Comparison of ENCODE assay signal across 9 cellular contexts in the genomic region with DNA sequence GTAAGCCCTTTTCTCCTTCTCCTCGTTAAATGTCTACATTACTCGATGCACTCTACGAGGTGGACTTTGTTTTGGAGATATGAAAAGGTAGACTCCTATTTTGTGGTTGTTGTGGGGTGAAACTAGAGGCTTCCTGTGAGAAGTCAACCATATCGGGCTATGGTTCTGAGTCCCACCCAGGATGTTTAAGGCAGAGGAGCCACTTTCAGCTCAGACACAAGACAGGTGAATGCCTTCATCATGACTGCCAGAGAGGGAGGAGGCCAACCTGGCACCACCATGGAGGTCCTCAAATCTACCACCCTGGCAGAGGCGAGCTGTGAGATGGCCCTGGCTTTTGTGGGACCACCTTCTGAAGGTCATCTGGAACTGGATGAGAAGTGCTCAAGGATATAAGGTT.
A peak's percentile ranks its signal among the peaks of the same experiment; 100 is the strongest.
DNase-seq lines count a peak whose midpoint lies in the region; ATAC-seq and TF ChIP-seq lines count a peak whose summit lies in the region.
"Had no signal": no experiment of that assay in that cellular context is flagged by ENCODE, and none has a peak within 500 bp of the region (broad histone marks: within the 10 kb centered on the region; RNA-seq: fewer than 3 reads in every experiment).

No MANE protein-coding gene starts in this region.

- WGBS in hepatocyte (ENCODE audit: low lambda C conversion rate, missing lambda C conversion rate), result 93% methylated on average over 5 of the region's 5 CpGs

- H3K27ac ChIP-seq in hepatocyte (no peak overlapping the region), substantia nigra (ENCODE audit: low read depth, low read length, poor library complexity, severe bottlenecking) (no peak overlapping the region)
- H3K27ac ChIP-seq: sigmoid colon had no signal

- H3K36me3 Mint-ChIP-seq in activated naive CD4-positive, alpha-beta T cell treated with anti-CD3 and anti-CD28 coated beads for 36 hours (ENCODE audit: low read depth), result no peaks in the 10 kb centered on the region

- H4K20me1 ChIP-seq in hepatocyte (ENCODE audit: insufficient read depth, poor library complexity, severe bottlenecking), result no peaks in the 10 kb centered on the region

- DNase-seq in stimulated activated CD8-positive, alpha-beta memory T cell treated with anti-CD3 and anti-CD28 coated beads, Interleukin-12 subunit alpha, Interleukin-12 subunit beta, amount 100 ng/mL, for 1 hour (ENCODE audit: low read depth), result peak; percentile 18
- no peak for DNase-seq in stimulated activated CD8-positive, alpha-beta memory T cell treated with anti-CD3 and anti-CD28 coated beads, Interleukin-4, amount 100 ng/mL, for 48 hours
- peak; percentile 62 for DNase-seq in activated naive CD4-positive, alpha-beta T cell treated with anti-CD3 and anti-CD28 coated beads for 36 hours
- DNase-seq in hepatocyte (ENCODE audit: low spot score), result no peak
- DNase-seq in COLO668 (lab: John Stamatoyannopoulos, UW; ENCODE audit: unreplicated experiment), result no peak
- DNase-seq in substantia nigra (lab: John Stamatoyannopoulos, UW), result no peak
- DNase-seq: sigmoid colon had no signal

- H3K4me3 ChIP-seq in hepatocyte, result no peak overlapping the region
- H3K4me3 ChIP-seq: sigmoid colon had no signal

- no peaks in the 10 kb centered on the region for H3K27me3 ChIP-seq in hepatocyte
- H3K27me3 ChIP-seq: sigmoid colon had no signal

- H3K4me1 ChIP-seq in hepatocyte (ENCODE audit: insufficient read depth), result no peaks in the 10 kb centered on the region
- H3K4me1 ChIP-seq: sigmoid colon had no signal

- no peak overlapping the region for H3K4me2 ChIP-seq in hepatocyte

- no peaks in the 10 kb centered on the region for H3K9me2 ChIP-seq in hepatocyte (replicated peaks; ENCODE audit: insufficient read depth)

- H2AFZ ChIP-seq in hepatocyte, result no peak overlapping the region

- no peak for TF ChIP-seq CTCF in hepatocyte (IDR thresholded peaks at IDR 0.05; ENCODE audit: poor library complexity)

- peak; percentile 71 for ATAC-seq in HG03565 (IDR thresholded peaks at IDR 0.05; ENCODE audit: unreplicated experiment)
- no peak for ATAC-seq in HG03159 (IDR thresholded peaks at IDR 0.05; ENCODE audit: unreplicated experiment)

- H3K4me1 Mint-ChIP-seq in activated naive CD4-positive, alpha-beta T cell treated with anti-CD3 and anti-CD28 coated beads for 36 hours (ENCODE audit: low read depth), result peaks cover 86% of the 10 kb centered on the region

- H3K36me3 ChIP-seq in hepatocyte (replicated peaks; ENCODE audit: insufficient read depth, low read depth), result no peaks in the 10 kb centered on the region
- H3K36me3 ChIP-seq: sigmoid colon had no signal

- intact Hi-C loops in activated naive CD4-positive, alpha-beta T cell treated with anti-CD3 and anti-CD28 coated beads for 36 hours (cut with micrococcal nuclease), result loop anchor here (2.0 to 5.0 kb wide), 4 partner anchors 97 to 437 kb away; no protein-coding TSS in a partner anchor

- no peak overlapping the region for H3K27ac Mint-ChIP-seq in activated naive CD4-positive, alpha-beta T cell treated with anti-CD3 and anti-CD28 coated beads for 36 hours

- CTCF ChIA-PET in activated naive CD4-positive, alpha-beta T cell treated with anti-CD3 and anti-CD28 coated beads for 36 hours (lab: Charles Lee), result interaction anchor here (0.5 to 2.2 kb wide), 4 partner anchors 20 to 330 kb away, joined by 4 to 8 read pairs (median 6); no protein-coding TSS in a partner anchor

- H3K4me3 Mint-ChIP-seq in activated naive CD4-positive, alpha-beta T cell treated with anti-CD3 and anti-CD28 coated beads for 36 hours, result peak overlapping the region; percentile 53

- no peaks in the 10 kb centered on the region for H3K9me3 ChIP-seq in hepatocyte (ENCODE audit: low read depth)
- H3K9me3 ChIP-seq: sigmoid colon had no signal

- H3K9me3 Mint-ChIP-seq in activated naive CD4-positive, alpha-beta T cell treated with anti-CD3 and anti-CD28 coated beads for 36 hours, result no peaks in the 10 kb centered on the region

- no peaks in the 10 kb centered on the region for H3K79me2 ChIP-seq in hepatocyte

- H3K27me3 Mint-ChIP-seq in activated naive CD4-positive, alpha-beta T cell treated with anti-CD3 and anti-CD28 coated beads for 36 hours (ENCODE audit: low read depth), result no peaks in the 10 kb centered on the region

Comparison
In these comparisons a context has a peak if more than half of its experiments do, and no peak if none do; other contexts are left out.
1. DNase-seq: peak in stimulated activated CD8-positive, alpha-beta memory T cell treated with anti-CD3 and anti-CD28 coated beads, Interleukin-12 subunit alpha, Interleukin-12 subunit beta, amount 100 ng/mL, for 1 hour (single experiment) and activated naive CD4-positive, alpha-beta T cell treated with anti-CD3 and anti-CD28 coated beads for 36 hours (single experiment); none in stimulated activated CD8-positive, alpha-beta memory T cell treated with anti-CD3 and anti-CD28 coated beads, Interleukin-4, amount 100 ng/mL, for 48 hours (single experiment), hepatocyte (single experiment), COLO668 (single experiment) and substantia nigra (0 of 49).